Comparison of ENCODE assay signal across 1 cellular context in the genomic region with DNA sequence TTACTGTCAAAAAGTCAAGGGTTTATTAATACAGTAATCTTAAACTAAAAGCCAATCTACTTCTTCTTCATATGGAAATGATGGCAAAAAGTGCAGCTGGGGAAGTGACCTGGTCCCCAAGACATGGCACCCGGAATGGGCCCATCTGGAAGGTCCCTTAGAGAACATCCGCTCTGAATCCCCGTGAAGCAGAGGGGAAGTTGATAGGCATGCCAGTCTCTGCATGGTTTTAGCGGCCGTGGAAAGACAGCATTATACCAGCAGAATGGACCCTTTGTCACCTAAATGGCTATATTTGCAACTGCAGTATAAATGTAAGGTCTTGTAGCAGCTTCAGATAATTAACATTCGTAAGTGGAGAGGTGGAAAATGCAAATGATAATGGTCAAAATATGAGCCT.
TF ChIP-seq lines count a peak whose summit lies in the region.

No MANE protein-coding gene starts in this region.

TF ChIP-seq in GM23338, 12 proteins besides CTCF, POLR2A, EP300 and RAD21 (continued from another document):
- TF ChIP-seq, protein P1, sequence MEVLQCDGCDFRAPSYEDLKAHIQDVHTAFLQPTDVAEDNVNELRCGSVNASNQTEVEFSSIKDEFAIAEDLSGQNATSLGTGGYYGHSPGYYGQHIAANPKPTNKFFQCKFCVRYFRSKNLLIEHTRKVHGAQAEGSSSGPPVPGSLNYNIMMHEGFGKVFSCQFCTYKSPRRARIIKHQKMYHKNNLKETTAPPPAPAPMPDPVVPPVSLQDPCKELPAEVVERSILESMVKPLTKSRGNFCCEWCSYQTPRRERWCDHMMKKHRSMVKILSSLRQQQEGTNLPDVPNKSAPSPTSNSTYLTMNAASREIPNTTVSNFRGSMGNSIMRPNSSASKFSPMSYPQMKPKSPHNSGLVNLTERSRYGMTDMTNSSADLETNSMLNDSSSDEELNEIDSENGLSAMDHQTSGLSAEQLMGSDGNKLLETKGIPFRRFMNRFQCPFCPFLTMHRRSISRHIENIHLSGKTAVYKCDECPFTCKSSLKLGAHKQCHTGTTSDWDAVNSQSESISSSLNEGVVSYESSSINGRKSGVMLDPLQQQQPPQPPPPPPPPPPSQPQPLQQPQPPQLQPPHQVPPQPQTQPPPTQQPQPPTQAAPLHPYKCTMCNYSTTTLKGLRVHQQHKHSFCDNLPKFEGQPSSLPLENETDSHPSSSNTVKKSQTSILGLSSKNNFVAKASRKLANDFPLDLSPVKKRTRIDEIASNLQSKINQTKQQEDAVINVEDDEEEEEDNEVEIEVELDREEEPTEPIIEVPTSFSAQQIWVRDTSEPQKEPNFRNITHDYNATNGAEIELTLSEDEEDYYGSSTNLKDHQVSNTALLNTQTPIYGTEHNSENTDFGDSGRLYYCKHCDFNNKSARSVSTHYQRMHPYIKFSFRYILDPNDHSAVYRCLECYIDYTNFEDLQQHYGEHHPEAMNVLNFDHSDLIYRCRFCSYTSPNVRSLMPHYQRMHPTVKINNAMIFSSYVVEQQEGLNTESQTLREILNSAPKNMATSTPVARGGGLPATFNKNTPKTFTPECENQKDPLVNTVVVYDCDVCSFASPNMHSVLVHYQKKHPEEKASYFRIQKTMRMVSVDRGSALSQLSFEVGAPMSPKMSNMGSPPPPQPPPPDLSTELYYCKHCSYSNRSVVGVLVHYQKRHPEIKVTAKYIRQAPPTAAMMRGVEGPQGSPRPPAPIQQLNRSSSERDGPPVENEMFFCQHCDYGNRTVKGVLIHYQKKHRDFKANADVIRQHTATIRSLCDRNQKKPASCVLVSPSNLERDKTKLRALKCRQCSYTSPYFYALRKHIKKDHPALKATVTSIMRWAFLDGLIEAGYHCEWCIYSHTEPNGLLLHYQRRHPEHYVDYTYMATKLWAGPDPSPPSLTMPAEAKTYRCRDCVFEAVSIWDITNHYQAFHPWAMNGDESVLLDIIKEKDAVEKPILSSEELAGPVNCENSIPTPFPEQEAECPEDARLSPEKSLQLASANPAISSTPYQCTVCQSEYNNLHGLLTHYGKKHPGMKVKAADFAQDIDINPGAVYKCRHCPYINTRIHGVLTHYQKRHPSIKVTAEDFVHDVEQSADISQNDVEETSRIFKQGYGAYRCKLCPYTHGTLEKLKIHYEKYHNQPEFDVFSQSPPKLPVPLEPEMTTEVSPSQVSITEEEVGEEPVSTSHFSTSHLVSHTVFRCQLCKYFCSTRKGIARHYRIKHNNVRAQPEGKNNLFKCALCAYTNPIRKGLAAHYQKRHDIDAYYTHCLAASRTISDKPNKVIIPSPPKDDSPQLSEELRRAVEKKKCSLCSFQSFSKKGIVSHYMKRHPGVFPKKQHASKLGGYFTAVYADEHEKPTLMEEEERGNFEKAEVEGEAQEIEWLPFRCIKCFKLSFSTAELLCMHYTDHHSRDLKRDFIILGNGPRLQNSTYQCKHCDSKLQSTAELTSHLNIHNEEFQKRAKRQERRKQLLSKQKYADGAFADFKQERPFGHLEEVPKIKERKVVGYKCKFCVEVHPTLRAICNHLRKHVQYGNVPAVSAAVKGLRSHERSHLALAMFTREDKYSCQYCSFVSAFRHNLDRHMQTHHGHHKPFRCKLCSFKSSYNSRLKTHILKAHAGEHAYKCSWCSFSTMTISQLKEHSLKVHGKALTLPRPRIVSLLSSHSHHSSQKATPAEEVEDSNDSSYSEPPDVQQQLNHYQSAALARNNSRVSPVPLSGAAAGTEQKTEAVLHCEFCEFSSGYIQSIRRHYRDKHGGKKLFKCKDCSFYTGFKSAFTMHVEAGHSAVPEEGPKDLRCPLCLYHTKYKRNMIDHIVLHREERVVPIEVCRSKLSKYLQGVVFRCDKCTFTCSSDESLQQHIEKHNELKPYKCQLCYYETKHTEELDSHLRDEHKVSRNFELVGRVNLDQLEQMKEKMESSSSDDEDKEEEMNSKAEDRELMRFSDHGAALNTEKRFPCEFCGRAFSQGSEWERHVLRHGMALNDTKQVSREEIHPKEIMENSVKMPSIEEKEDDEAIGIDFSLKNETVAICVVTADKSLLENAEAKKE (CRISPR knock-in tag; IDR thresholded peaks at IDR 0.05): no peak
- TF ChIP-seq JUNB (IDR thresholded peaks at IDR 0.05; ENCODE audit: unreplicated experiment) (no peak), CREB1 (CRISPR knock-in tag; IDR thresholded peaks at IDR 0.05; ENCODE audit: low read depth) (no peak), NANOG (IDR thresholded peaks at IDR 0.05; ENCODE audit: borderline replicate concordance) (no peak), POLR2AphosphoS5 (IDR thresholded peaks at IDR 0.05; ENCODE audit: low read depth) (no peak), STAT1 (IDR thresholded peaks at IDR 0.05; ENCODE audit: unreplicated experiment) (no peak), ZNF114 (CRISPR knock-in tag; IDR thresholded peaks at IDR 0.05) (no peak)
- TF ChIP-seq, protein P2, sequence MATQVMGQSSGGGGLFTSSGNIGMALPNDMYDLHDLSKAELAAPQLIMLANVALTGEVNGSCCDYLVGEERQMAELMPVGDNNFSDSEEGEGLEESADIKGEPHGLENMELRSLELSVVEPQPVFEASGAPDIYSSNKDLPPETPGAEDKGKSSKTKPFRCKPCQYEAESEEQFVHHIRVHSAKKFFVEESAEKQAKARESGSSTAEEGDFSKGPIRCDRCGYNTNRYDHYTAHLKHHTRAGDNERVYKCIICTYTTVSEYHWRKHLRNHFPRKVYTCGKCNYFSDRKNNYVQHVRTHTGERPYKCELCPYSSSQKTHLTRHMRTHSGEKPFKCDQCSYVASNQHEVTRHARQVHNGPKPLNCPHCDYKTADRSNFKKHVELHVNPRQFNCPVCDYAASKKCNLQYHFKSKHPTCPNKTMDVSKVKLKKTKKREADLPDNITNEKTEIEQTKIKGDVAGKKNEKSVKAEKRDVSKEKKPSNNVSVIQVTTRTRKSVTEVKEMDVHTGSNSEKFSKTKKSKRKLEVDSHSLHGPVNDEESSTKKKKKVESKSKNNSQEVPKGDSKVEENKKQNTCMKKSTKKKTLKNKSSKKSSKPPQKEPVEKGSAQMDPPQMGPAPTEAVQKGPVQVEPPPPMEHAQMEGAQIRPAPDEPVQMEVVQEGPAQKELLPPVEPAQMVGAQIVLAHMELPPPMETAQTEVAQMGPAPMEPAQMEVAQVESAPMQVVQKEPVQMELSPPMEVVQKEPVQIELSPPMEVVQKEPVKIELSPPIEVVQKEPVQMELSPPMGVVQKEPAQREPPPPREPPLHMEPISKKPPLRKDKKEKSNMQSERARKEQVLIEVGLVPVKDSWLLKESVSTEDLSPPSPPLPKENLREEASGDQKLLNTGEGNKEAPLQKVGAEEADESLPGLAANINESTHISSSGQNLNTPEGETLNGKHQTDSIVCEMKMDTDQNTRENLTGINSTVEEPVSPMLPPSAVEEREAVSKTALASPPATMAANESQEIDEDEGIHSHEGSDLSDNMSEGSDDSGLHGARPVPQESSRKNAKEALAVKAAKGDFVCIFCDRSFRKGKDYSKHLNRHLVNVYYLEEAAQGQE (IDR thresholded peaks at IDR 0.05; ENCODE audit: unreplicated experiment): no peak
